In the genomic region with DNA sequence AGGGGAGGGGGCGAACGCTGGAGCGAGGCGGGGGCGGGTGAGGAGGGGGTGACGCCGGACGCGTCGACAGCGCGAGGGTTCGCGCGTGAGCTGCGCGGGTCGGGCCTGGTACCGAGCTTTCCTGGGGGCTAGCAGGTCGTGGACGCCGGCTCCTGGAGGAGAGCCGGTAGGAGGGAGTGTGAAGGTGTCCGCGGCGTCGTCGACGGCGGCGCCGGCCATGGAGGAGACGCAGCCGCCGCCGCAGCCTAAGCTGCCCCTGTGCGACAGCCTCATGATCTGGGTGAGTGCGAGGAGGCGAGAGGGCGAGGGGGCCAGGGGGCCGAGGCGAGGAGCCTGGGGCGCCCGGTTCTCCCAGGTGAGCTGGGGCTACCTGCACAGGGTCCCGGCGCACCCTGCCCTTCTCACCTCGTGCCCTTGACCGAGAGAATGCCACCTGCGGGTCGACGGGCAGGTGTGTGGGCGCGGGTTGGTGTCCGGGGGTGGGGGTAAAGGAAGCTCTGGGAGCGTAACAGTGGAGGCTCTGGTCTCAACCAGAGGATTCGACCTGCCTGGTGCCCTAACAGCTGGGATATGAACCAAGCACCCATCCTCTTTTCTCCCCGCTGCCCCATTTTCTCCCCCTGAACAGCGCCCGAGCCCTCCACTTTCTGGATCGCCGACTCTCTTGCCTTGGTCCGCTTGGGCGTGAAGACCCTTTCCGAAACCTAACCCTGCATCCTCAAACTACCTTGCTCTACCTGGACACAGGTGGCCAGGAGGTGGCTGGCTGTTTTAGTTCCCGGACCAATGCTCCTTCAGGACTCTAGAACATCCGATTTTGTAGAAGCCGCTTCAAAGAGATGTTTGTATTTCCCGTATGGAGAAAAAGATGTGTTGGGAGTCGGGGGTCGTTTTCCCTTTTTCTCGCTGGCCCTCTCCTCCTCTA, we compare ENCODE assay signal across 9 cellular contexts. TPM values are rescaled to one million over a fixed set of nuclear protein-coding genes. Genes with fewer than 3 reads are reported as not detected.
DNase-seq lines count a peak whose midpoint lies in the region; ATAC-seq and TF ChIP-seq lines count a peak whose summit lies in the region.
"Had no signal": no experiment of that assay in that cellular context is flagged by ENCODE, and none has a peak within 500 bp of the region (broad histone marks: within the 10 kb centered on the region; RNA-seq: fewer than 3 reads in every experiment).

Gene HOOK1, plus strand, starts transcription at position 49 of the 925 bp plus-strand sequence. Its CDS starts 169 bp downstream, at position 218.

- DNase-seq in CD8-positive, alpha-beta memory T cell = no peak
- peak in 5 of 7 donors; percentile 27 to 58 (median 37) for DNase-seq in adrenal gland
- no peak for DNase-seq in kidney epithelial cell (ENCODE audit: low read depth)
- DNase-seq in GM13976 (ENCODE audit: low spot score) = no peak
- DNase-seq in activated effector memory CD4-positive, alpha-beta T cell treated with Interleukin-2 at 50 U/mL for 16 hours = no peak

- TF ChIP-seq CTCF in adrenal gland (IDR thresholded peaks at IDR 0.05) (no peak), kidney epithelial cell (IDR thresholded peaks at IDR 0.05; ENCODE audit: insufficient read depth, low read length, poor library complexity, severe bottlenecking) (no peak), GM13976 (IDR thresholded peaks at IDR 0.05; ENCODE audit: borderline replicate concordance, control extremely low read depth, extremely low read depth, insufficient read depth, missing control alignments) (no peak)

- H3K36me3 Mint-ChIP-seq in CD8-positive, alpha-beta memory T cell = no peaks in the 10 kb centered on the region
- H3K36me3 Mint-ChIP-seq in stimulated activated naive CD8-positive, alpha-beta T cell treated with anti-CD3 and anti-CD28 coated beads, Interleukin-15, Interleukin-2, amounts not matched to agents 100 ng/mL and 50 ng/mL, for 24 hours (ENCODE audit: low read depth) = no peaks in the 10 kb centered on the region

- ATAC-seq in GM19438 (IDR thresholded peaks at IDR 0.05; ENCODE audit: low read depth, unreplicated experiment) = peak; percentile 34

- H3K4me3 Mint-ChIP-seq in CD8-positive, alpha-beta memory T cell = peak within 1 kb of the TSS in 4 of 7 donors; percentile 25 to 93 (median 61)
- no peak within 1 kb of the TSS for H3K4me3 Mint-ChIP-seq in stimulated activated naive CD8-positive, alpha-beta T cell treated with anti-CD3 and anti-CD28 coated beads, Interleukin-15, Interleukin-2, amounts not matched to agents 100 ng/mL and 50 ng/mL, for 24 hours

- H3K4me1 ChIP-seq in CD8-positive, alpha-beta memory T cell (ENCODE audit: insufficient read depth, low read length) = peaks cover 18% of the 10 kb centered on the region
- peaks cover 12% of the 10 kb centered on the region for H3K4me1 ChIP-seq in HUES64 (ENCODE audit: insufficient read depth, low read length)
- H3K4me1 ChIP-seq in adrenal gland (replicated peaks in 1 of 2) = peaks cover 21 to 37% of the 10 kb centered on the region in 2 donors

- intact Hi-C loops in adrenal gland (cut with DNase I) = no loop called here

- H3K9ac ChIP-seq in HUES64 (ENCODE audit: low read depth, low read length) = peak within 1 kb of the TSS; percentile 83

- peaks cover 10 to 13% (median 11%) of the 10 kb centered on the region in 3 donors for H3K4me1 Mint-ChIP-seq in CD8-positive, alpha-beta memory T cell
- H3K4me1 Mint-ChIP-seq in stimulated activated naive CD8-positive, alpha-beta T cell treated with anti-CD3 and anti-CD28 coated beads, Interleukin-15, Interleukin-2, amounts not matched to agents 100 ng/mL and 50 ng/mL, for 24 hours (ENCODE audit: low read depth) = peaks cover 11% of the 10 kb centered on the region

- H3K27ac ChIP-seq in CD8-positive, alpha-beta memory T cell (ENCODE audit: low read depth, low read length) = peak within 1 kb of the TSS; percentile 7
- H3K27ac ChIP-seq in HUES64 (ENCODE audit: low read depth, low read length) = no peak within 1 kb of the TSS
- peak within 1 kb of the TSS in 3 of 5 donors; percentile 41 to 58 (median 56) for H3K27ac ChIP-seq in adrenal gland
- H3K27ac ChIP-seq: epithelial cell of prostate had no signal

- peak within 1 kb of the TSS; percentile 67 for H3K4me3 ChIP-seq in CD8-positive, alpha-beta memory T cell (ENCODE audit: low read length)
- H3K4me3 ChIP-seq in HUES64 (ENCODE audit: low read length) (peak within 1 kb of the TSS; percentile 79), adrenal gland (peak within 1 kb of the TSS in 2 of 4 donors; percentile 46 to 61), kidney epithelial cell (ENCODE audit: low read depth, low read length) (peak within 1 kb of the TSS; percentile 96)

- CTCF ChIA-PET in CD8-positive, alpha-beta memory T cell (lab: Charles Lee) = interaction anchor here (1.5 kb wide), 1 partner anchor 56 kb away, joined by 4 read pairs; no protein-coding TSS in a partner anchor

- 4% methylated on average over 69 of the region's 71 CpGs for WGBS in HUES64
- WGBS in adrenal gland, 4 donors = 15 to 37% (median 25%) methylated on average over 25 to 71 of the region's 71 CpGs

- peak within 1 kb of the TSS; percentile 51 to 92 (median 88) for H3K27ac Mint-ChIP-seq in CD8-positive, alpha-beta memory T cell
- peak within 1 kb of the TSS; percentile 83 for H3K27ac Mint-ChIP-seq in stimulated activated naive CD8-positive, alpha-beta T cell treated with anti-CD3 and anti-CD28 coated beads, Interleukin-15, Interleukin-2, amounts not matched to agents 100 ng/mL and 50 ng/mL, for 24 hours

- no peaks in the 10 kb centered on the region for H3K9me3 Mint-ChIP-seq in CD8-positive, alpha-beta memory T cell
- no peaks in the 10 kb centered on the region for H3K9me3 Mint-ChIP-seq in stimulated activated naive CD8-positive, alpha-beta T cell treated with anti-CD3 and anti-CD28 coated beads, Interleukin-15, Interleukin-2, amounts not matched to agents 100 ng/mL and 50 ng/mL, for 24 hours

- H3K9me3 ChIP-seq in CD8-positive, alpha-beta memory T cell (ENCODE audit: low read length) = no peaks in the 10 kb centered on the region
- H3K9me3 ChIP-seq in HUES64 (ENCODE audit: insufficient read depth, low read depth, low read length) = no peaks in the 10 kb centered on the region
- H3K9me3 ChIP-seq in adrenal gland (replicated peaks in 1 of 3) = no peaks in the 10 kb centered on the region

- no peaks in the 10 kb centered on the region for H3K36me3 ChIP-seq in CD8-positive, alpha-beta memory T cell (ENCODE audit: insufficient read depth, low read length)
- H3K36me3 ChIP-seq in HUES64 (ENCODE audit: insufficient read depth, low read length) = no peaks in the 10 kb centered on the region
- H3K36me3 ChIP-seq in adrenal gland (replicated peaks in 1 of 2) = no peaks in the 10 kb centered on the region
- no peaks in the 10 kb centered on the region for H3K36me3 ChIP-seq in kidney epithelial cell (ENCODE audit: control insufficient read depth, insufficient read depth, low read length)

- peaks cover 8 to 12% of the 10 kb centered on the region in 2 donors for H3K27me3 Mint-ChIP-seq in CD8-positive, alpha-beta memory T cell
- H3K27me3 Mint-ChIP-seq in stimulated activated naive CD8-positive, alpha-beta T cell treated with anti-CD3 and anti-CD28 coated beads, Interleukin-15, Interleukin-2, amounts not matched to agents 100 ng/mL and 50 ng/mL, for 24 hours = peaks cover 18% of the 10 kb centered on the region

- POLR2A ChIA-PET in CD8-positive, alpha-beta memory T cell (lab: Charles Lee) = interaction anchor here (0.6 kb wide), 1 partner anchor 152 kb away, joined by 3 read pairs; no protein-coding TSS in a partner anchor

- H3K27me3 ChIP-seq in CD8-positive, alpha-beta memory T cell (ENCODE audit: insufficient read depth, low read length, poor library complexity, severe bottlenecking) = no peaks in the 10 kb centered on the region
- peaks cover 19% of the 10 kb centered on the region for H3K27me3 ChIP-seq in HUES64 (ENCODE audit: insufficient read depth, low read length)
- H3K27me3 ChIP-seq in adrenal gland = no peaks in the 10 kb centered on the region
- no peaks in the 10 kb centered on the region for H3K27me3 ChIP-seq in kidney epithelial cell (ENCODE audit: control insufficient read depth, insufficient read depth, low read length)

- in situ Hi-C loops in GM13976 (cut with MboI; ENCODE audit: low sequenced_read_pairs, unreplicated experiment) = no loop called here

- peak in 1 of 2 donors; percentile 43 for TF ChIP-seq POLR2A in adrenal gland (IDR thresholded peaks at IDR 0.05)

RNA-seq across cellular contexts. Expression of gene HOOK1, which starts in this region (rescaled TPM):
- 1 to 10 TPM; 4.4 to 5.1 TPM for total RNA-seq in CD8-positive, alpha-beta memory T cell
- 5.2 TPM for polyA plus RNA-seq in CD8-positive, alpha-beta memory T cell
- polyA plus RNA-seq in HUES64 (2013, experiment 1 of 2) = 12.0 TPM
- 12.9 TPM for polyA plus RNA-seq in HUES64 (2013, experiment 2 of 2)
- total RNA-seq in adrenal gland (10 to 100 TPM in 4 of 8 donors, 1 to 10 TPM in 4; 3.3 to 23.9 (median 10.9) TPM), kidney epithelial cell (8.9 and 10.9 TPM in 2 replicates)
- polyA plus RNA-seq in adrenal gland = 1 to 10 TPM; 3.6 to 9.3 (median 8.1) TPM

Comparison
In these comparisons a context has a peak if more than half of its experiments do, and no peak if none do; other contexts are left out.
1. DNase-seq: peak in adrenal gland (5 of 7); none in CD8-positive, alpha-beta memory T cell (0 of 5), kidney epithelial cell (single experiment), GM13976 (single experiment) and activated effector memory CD4-positive, alpha-beta T cell treated with Interleukin-2 at 50 U/mL for 16 hours (single experiment).